25 cellular contexts compared by ENCODE assay signal in genomic region chr20:2168946-2169345, GRCh38.
DNase-seq lines count a peak whose midpoint lies in the region; ATAC-seq, FAIRE-seq and TF ChIP-seq lines count a peak whose summit lies in the region.
"Had no signal": no experiment of that assay in that cellular context is flagged by ENCODE, and none has a peak within 500 bp of the region (broad histone marks: within the 10 kb centered on the region; RNA-seq: fewer than 3 reads in every experiment).

No MANE protein-coding gene starts in this region.

- DNase-seq in HepG2 (ENCODE audit: low spot score) (no peak), right lobe of liver (no peak), islet precursor cell (peak; percentile 42), retina (peak; percentile 24), stomach (peak; percentile 13), GM19240 (ENCODE audit: insufficient read length, low spot score) (no peak)
- no peak for DNase-seq in stimulated activated naive CD4-positive, alpha-beta T cell (lab: John Stamatoyannopoulos, UW)
- DNase-seq: 8988T; ACHN; AML-193; BE2C; CD4-positive, alpha-beta T cell; CD8-positive, alpha-beta memory T cell; DMS 273 treated with DMSO at 0.1 percent for 48 hours; DMS79; EL; GDM1 had no signal

- H3K9ac ChIP-seq in HepG2 (ENCODE audit: insufficient read depth, low read depth, low read length), result no peak overlapping the region
- H3K9ac ChIP-seq: BLaER1 treated with 17β-estradiol and CSF1 and Interleukin-3, amounts not matched to agents 10 nM and 100 nM had no signal

- FAIRE-seq in HepG2 (lab: Jason Lieb, UNC), result no peak
- FAIRE-seq: A549, D721Med, GM12878, GM19239 had no signal

- no peak overlapping the region for H2AFZ ChIP-seq in HepG2 (ENCODE audit: low read length)
- H2AFZ ChIP-seq: GM23338 had no signal

- no peak for TF ChIP-seq POLR2A in HepG2 (IDR thresholded peaks at IDR 0.05; ENCODE audit: insufficient read depth in 1 of 2, low read depth in 2 of 2, low read length in 2 of 2)
- no peak for TF ChIP-seq POLR2A in right lobe of liver (IDR thresholded peaks at IDR 0.05)
- no peak for TF ChIP-seq POLR2A in stomach (IDR thresholded peaks at IDR 0.05)

- in situ Hi-C loops in HepG2 (cut with HindIII; ENCODE audit: extremely low pct_ligation_motif_present, low pct_unique_long_range_greater_than_20kb), result no loop called here

- CTCF ChIA-PET in HepG2 (lab: Yijun Ruan, JAX; ENCODE audit: low intra/inter-chr PET ratio, low total read pairs), result interaction anchor here (2.0 kb wide), 1 partner anchor 204 kb away, joined by 6 read pairs; no protein-coding TSS in a partner anchor

- H3K4me1 ChIP-seq in HepG2 (ENCODE audit: insufficient read depth, low read length) (no peaks in the 10 kb centered on the region), right lobe of liver (no peaks in the 10 kb centered on the region), stomach (peaks cover 0 to 7% (median 3%) of the 10 kb centered on the region in 4 donors)
- H3K4me1 ChIP-seq: A549, BE2C had no signal

- intact Hi-C loops in HepG2 (cut with micrococcal nuclease; ENCODE audit: unreplicated experiment), result no loop called here
- intact Hi-C loops in right lobe of liver (cut with DNase I), result loop anchor here in 1 of 2 donors (10.0 kb wide), 1 partner anchor 204 kb away; no protein-coding TSS in a partner anchor
- intact Hi-C loops in stomach (cut with DNase I; ENCODE audit: low total_unique reads), result no loop called here

- H3K27ac ChIP-seq in HepG2 (ENCODE audit: extremely low read length, insufficient read depth, low read length) (no peak overlapping the region), right lobe of liver (no peak overlapping the region), stomach (no peak overlapping the region)
- H3K27ac ChIP-seq: A549; BLaER1 treated with 17β-estradiol and CSF1 and Interleukin-3, amounts not matched to agents 10 nM and 100 nM had no signal

- H3K4me2 ChIP-seq in HepG2 (ENCODE audit: low read depth, low read length), result no peak overlapping the region
- H3K4me2 ChIP-seq: A549; BLaER1 treated with 17β-estradiol and CSF1 and Interleukin-3, amounts not matched to agents 10 nM and 100 nM; GM23338 had no signal

- ATAC-seq in HepG2 (no peak), right lobe of liver (no peak), HG03159 (IDR thresholded peaks at IDR 0.05; ENCODE audit: unreplicated experiment) (no peak)
- ATAC-seq: A549, GM12878, GM23338, HCT116 had no signal

- H3K36me3 ChIP-seq in HepG2 (replicated peaks in 1 of 2; ENCODE audit: control insufficient read depth in 1 of 2, insufficient read depth in 2 of 2, low read length in 2 of 2), result no peaks in the 10 kb centered on the region
- no peaks in the 10 kb centered on the region for H3K36me3 ChIP-seq in right lobe of liver
- no peaks in the 10 kb centered on the region for H3K36me3 ChIP-seq in stomach
- H3K36me3 ChIP-seq: BE2C; BLaER1 treated with 17β-estradiol and CSF1 and Interleukin-3, amounts not matched to agents 10 nM and 100 nM had no signal

- H4K20me1 ChIP-seq in HepG2 (ENCODE audit: insufficient read depth, low read length), result no peaks in the 10 kb centered on the region
- H4K20me1 ChIP-seq: BLaER1 treated with 17β-estradiol and CSF1 and Interleukin-3, amounts not matched to agents 10 nM and 100 nM had no signal

- H3K4me3 ChIP-seq in HepG2 (replicated peaks in 1 of 3; ENCODE audit: insufficient read depth in 1 of 3, low read depth in 2 of 3, low read length in 3 of 3), result no peak overlapping the region
- no peak overlapping the region for H3K4me3 ChIP-seq in right lobe of liver
- no peak overlapping the region for H3K4me3 ChIP-seq in stomach
- H3K4me3 ChIP-seq: A549; BLaER1 treated with 17β-estradiol and CSF1 and Interleukin-3, amounts not matched to agents 10 nM and 100 nM; GM12878; GM23338 had no signal

- H3K9me3 ChIP-seq in HepG2 (ENCODE audit: low read length) (no peaks in the 10 kb centered on the region), right lobe of liver (no peaks in the 10 kb centered on the region), stomach (no peaks in the 10 kb centered on the region)
- H3K9me3 ChIP-seq: A549; BE2C; BLaER1 treated with 17β-estradiol and CSF1 and Interleukin-3, amounts not matched to agents 10 nM and 100 nM had no signal

- POLR2A ChIA-PET in HepG2 (lab: Yijun Ruan, JAX), result no interaction called here

- TF ChIP-seq EP300 in HepG2 (IDR thresholded peaks at IDR 0.05; ENCODE audit: low read depth in 2 of 2, low read length in 2 of 2) (no peak), HepG2 (CRISPR knock-in tag; IDR thresholded peaks at IDR 0.05; ENCODE audit: borderline replicate concordance) (no peak), stomach (IDR thresholded peaks at IDR 0.05) (no peak)

- TF ChIP-seq CTCF in HepG2 (CRISPR knock-in tag; IDR thresholded peaks at IDR 0.05), result no peak
- no peak for TF ChIP-seq CTCF in right lobe of liver (IDR thresholded peaks at IDR 0.05)
- TF ChIP-seq CTCF in stomach (IDR thresholded peaks at IDR 0.05), result no peak

- TF ChIP-seq RAD21 in HepG2 (CRISPR knock-in tag; IDR thresholded peaks at IDR 0.05), result no peak

- H3K27me3 ChIP-seq in HepG2 (ENCODE audit: control insufficient read depth in 1 of 2, insufficient read depth in 2 of 2, low read length in 2 of 2) (peaks cover 2 to 31% of the 10 kb centered on the region in 2 experiments; a peak in 3 of 5 replicates), right lobe of liver (no peaks in the 10 kb centered on the region), stomach (peaks cover 0 to 2% (median 0%) of the 10 kb centered on the region in 3 donors)
- H3K27me3 ChIP-seq: BE2C; BLaER1 treated with 17β-estradiol and CSF1 and Interleukin-3, amounts not matched to agents 10 nM and 100 nM had no signal

- no peaks in the 10 kb centered on the region for H3K79me2 ChIP-seq in HepG2 (ENCODE audit: insufficient read depth, low read length)

- BruUV-seq in HepG2 (replicated peaks; lab: Mats Ljungman, UMichigan), result no TSS peak

- WGBS in HepG2 (ENCODE audit: low lambda C conversion rate), result 35% methylated on average over 12 of the region's 12 CpGs
- 70% methylated on average over 7 of the region's 12 CpGs for WGBS in right lobe of liver (ENCODE audit: insufficient coverage, low coverage, low lambda C conversion rate, missing lambda C conversion rate)
- WGBS in stomach, 5 donors, result 66 to 71% (median 67%) methylated on average over 9 to 12 of the region's 12 CpGs

TF ChIP-seq in HepG2, 621 proteins besides CTCF, POLR2A, EP300 and RAD21:
- TF ChIP-seq ZNF777 (CRISPR knock-in tag; IDR thresholded peaks at IDR 0.05) (no peak), EEA1 (CRISPR knock-in tag; IDR thresholded peaks at IDR 0.05; ENCODE audit: borderline replicate concordance) (no peak), ZNF564 (CRISPR knock-in tag; IDR thresholded peaks at IDR 0.05) (no peak), SETDB1 (CRISPR knock-in tag; IDR thresholded peaks at IDR 0.05; ENCODE audit: borderline replicate concordance) (no peak), NR2F1 (CRISPR knock-in tag; IDR thresholded peaks at IDR 0.05) (no peak), RFX1 (IDR thresholded peaks at IDR 0.05) (peak; percentile 15; the same call in 1 of the 2 replicates)

Comparison
In these comparisons a context has a peak if more than half of its experiments do, and no peak if none do; other contexts are left out.
1. DNase-seq: peak in islet precursor cell (single experiment), retina (single experiment) and stomach (single experiment); none in HepG2 (single experiment), right lobe of liver (0 of 3), GM19240 (single experiment) and stimulated activated naive CD4-positive, alpha-beta T cell (0 of 6).